In the genomic region with DNA sequence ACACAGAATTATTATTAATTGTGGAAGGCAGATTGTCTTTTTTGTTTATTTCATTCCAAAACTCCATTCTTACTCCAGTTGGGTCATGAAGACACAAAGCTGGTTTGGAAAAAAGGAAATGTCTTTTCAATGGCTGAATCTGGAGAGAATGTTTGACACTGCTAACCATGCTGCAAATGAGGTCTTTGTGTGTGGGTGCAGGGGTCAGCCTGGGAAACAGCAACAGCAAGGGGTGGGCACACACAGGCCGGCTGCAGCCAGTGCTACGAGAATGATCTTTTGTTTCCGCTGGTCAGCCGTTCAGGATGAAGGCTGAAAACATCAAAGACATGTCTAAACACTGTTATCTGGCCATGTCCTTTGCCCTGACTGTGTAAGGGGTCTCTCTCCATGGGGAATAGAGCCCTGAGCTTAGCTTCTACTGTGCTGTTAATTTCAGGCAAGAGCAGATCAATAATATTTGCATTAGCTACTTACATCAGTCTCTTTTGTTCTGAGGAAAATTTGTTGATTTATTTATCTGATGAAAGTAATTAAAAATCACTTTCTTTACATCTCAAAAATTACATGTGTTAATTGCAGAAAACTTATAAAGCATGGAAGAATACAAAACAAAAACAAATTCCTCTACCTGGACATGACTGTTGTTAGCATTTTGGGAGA, we compare ENCODE assay signal across 13 cellular contexts. TPM values are rescaled to one million over a fixed set of nuclear protein-coding genes. Genes with fewer than 3 reads are reported as not detected.
A peak's percentile ranks its signal among the peaks of the same experiment; 100 is the strongest.
DNase-seq lines count a peak whose midpoint lies in the region; ATAC-seq, FAIRE-seq and TF ChIP-seq lines count a peak whose summit lies in the region.
"Had no signal": no experiment of that assay in that cellular context is flagged by ENCODE, and none has a peak within 500 bp of the region (broad histone marks: within the 10 kb centered on the region; RNA-seq: fewer than 3 reads in every experiment).

No MANE protein-coding gene starts in this region.

- peak overlapping the region; percentile 98 for H3K4me2 ChIP-seq in HepG2 (ENCODE audit: low read depth, low read length)

- peaks cover 21% of the 10 kb centered on the region for H3K27me3 Mint-ChIP-seq in stimulated activated naive CD8-positive, alpha-beta T cell treated with anti-CD3 and anti-CD28 coated beads, Interleukin-15, amount 100 ng/mL, for 72 hours

- no TSS peak for BruUV-seq in HepG2 (replicated peaks; lab: Mats Ljungman, UMichigan)

- ATAC-seq in HepG2 (peak; percentile 96), sciatic nerve (peak; percentile 72), GM18870 (IDR thresholded peaks at IDR 0.05; ENCODE audit: unreplicated experiment) (no peak)
- no peak for ATAC-seq in stimulated activated naive CD8-positive, alpha-beta T cell treated with anti-CD3 and anti-CD28 coated beads, Interleukin-15, amount 100 ng/mL, for 72 hours
- ATAC-seq: naive thymus-derived CD8-positive, alpha-beta T cell had no signal

- H3K4me3 Mint-ChIP-seq in stimulated activated naive CD8-positive, alpha-beta T cell treated with anti-CD3 and anti-CD28 coated beads, Interleukin-15, amount 100 ng/mL, for 72 hours, result no peak overlapping the region
- H3K4me3 Mint-ChIP-seq: central memory CD8-positive, alpha-beta T cell; naive thymus-derived CD8-positive, alpha-beta T cell; T-helper 1 cell treated with Interleukin-12 subunit alpha and Interleukin-12 subunit beta and Interleukin-4 antibody, amounts not matched to agents 30 μg/mL and 1 μg/mL, for 36 hours had no signal

- H3K27ac ChIP-seq in HEK293 (ENCODE audit: extremely low read depth, low read depth, low read length), result no peak overlapping the region
- peak overlapping the region; percentile 86 for H3K27ac ChIP-seq in angular gyrus (ENCODE audit: low read depth, low read length)
- peak overlapping the region; percentile 98 for H3K27ac ChIP-seq in HepG2 (ENCODE audit: extremely low read length, insufficient read depth, low read length)

- no peaks in the 10 kb centered on the region for H3K27me3 ChIP-seq in HepG2 (ENCODE audit: control insufficient read depth in 1 of 2, insufficient read depth in 2 of 2, low read length in 2 of 2)
- H3K27me3 ChIP-seq: BE2C had no signal

- H3K9ac ChIP-seq in HepG2 (ENCODE audit: insufficient read depth, low read depth, low read length), result peak overlapping the region; percentile 90

- no peaks in the 10 kb centered on the region for H3K4me1 Mint-ChIP-seq in stimulated activated naive CD8-positive, alpha-beta T cell treated with anti-CD3 and anti-CD28 coated beads, Interleukin-15, amount 100 ng/mL, for 72 hours
- H3K4me1 Mint-ChIP-seq: naive thymus-derived CD8-positive, alpha-beta T cell had no signal

- in situ Hi-C loops in HepG2 (cut with HindIII; ENCODE audit: extremely low pct_ligation_motif_present, low pct_unique_long_range_greater_than_20kb), result loop anchor here (5.0 kb wide), 1 partner anchor 38 kb away; no protein-coding TSS in a partner anchor

- no peaks in the 10 kb centered on the region for H3K9me3 ChIP-seq in HEK293 (ENCODE audit: control insufficient read depth, insufficient read depth, low read depth, low read length)
- peaks cover 8% of the 10 kb centered on the region; the same call in 1 of the 2 replicates for H3K9me3 ChIP-seq in HepG2 (ENCODE audit: low read length)
- H3K9me3 ChIP-seq: BE2C had no signal

- 0% methylated on average over 4 of the region's 4 CpGs for WGBS in HepG2 (ENCODE audit: low lambda C conversion rate)

- intact Hi-C loops in HepG2 (cut with micrococcal nuclease; ENCODE audit: unreplicated experiment), result loop anchor here (1.0 to 2.0 kb wide), 4 partner anchors 8 to 85 kb away; no protein-coding TSS in a partner anchor
- intact Hi-C loops in sciatic nerve (cut with DNase I), result no loop called here

- FAIRE-seq in HepG2 (lab: Jason Lieb, UNC), result peak; percentile 99

- no peak overlapping the region for H2AFZ ChIP-seq in HepG2 (ENCODE audit: low read length)

- H3K27ac Mint-ChIP-seq in stimulated activated naive CD8-positive, alpha-beta T cell treated with anti-CD3 and anti-CD28 coated beads, Interleukin-15, amount 100 ng/mL, for 72 hours, result no peak overlapping the region
- H3K27ac Mint-ChIP-seq: naive thymus-derived CD8-positive, alpha-beta T cell; T-helper 1 cell treated with Interleukin-12 subunit alpha and Interleukin-12 subunit beta and Interleukin-4 antibody, amounts not matched to agents 30 μg/mL and 1 μg/mL, for 36 hours had no signal

- peaks cover 85% of the 10 kb centered on the region for H3K79me2 ChIP-seq in HepG2 (ENCODE audit: insufficient read depth, low read length)

- no peaks in the 10 kb centered on the region for H3K4me1 ChIP-seq in HEK293 (ENCODE audit: control insufficient read depth, insufficient read depth, low read length)
- H3K4me1 ChIP-seq in HepG2 (ENCODE audit: insufficient read depth, low read length), result peaks cover 97% of the 10 kb centered on the region

- CTCF ChIA-PET in HEK293 (lab: Yijun Ruan, JAX), result interaction anchor here (0.6 to 1.0 kb wide), 3 partner anchors 32 to 189 kb away, joined by 3 to 8 read pairs (median 3); no protein-coding TSS in a partner anchor
- CTCF ChIA-PET in HepG2 (lab: Yijun Ruan, JAX; ENCODE audit: low intra/inter-chr PET ratio, low total read pairs), result no interaction called here

- H3K9me3 Mint-ChIP-seq in stimulated activated naive CD8-positive, alpha-beta T cell treated with anti-CD3 and anti-CD28 coated beads, Interleukin-15, amount 100 ng/mL, for 72 hours, result no peaks in the 10 kb centered on the region
- H3K9me3 Mint-ChIP-seq: central memory CD8-positive, alpha-beta T cell; T-helper 1 cell treated with Interleukin-12 subunit alpha and Interleukin-12 subunit beta and Interleukin-4 antibody, amounts not matched to agents 30 μg/mL and 1 μg/mL, for 36 hours had no signal

- no peaks in the 10 kb centered on the region for H3K36me3 ChIP-seq in HEK293 (ENCODE audit: control insufficient read depth in 2 of 2, insufficient read depth in 1 of 2, low read length in 2 of 2)
- peaks cover 2 to 3% of the 10 kb centered on the region in 2 experiments; a peak in 4 of 5 replicates for H3K36me3 ChIP-seq in HepG2 (replicated peaks in 1 of 2; ENCODE audit: control insufficient read depth in 1 of 2, insufficient read depth in 2 of 2, low read length in 2 of 2)
- H3K36me3 ChIP-seq: BE2C had no signal

- peak; percentile 47; the same call in 1 of the 2 replicates for TF ChIP-seq RAD21 in HepG2 (CRISPR knock-in tag; IDR thresholded peaks at IDR 0.05)

- DNase-seq in HepG2 (ENCODE audit: low spot score) (peak; percentile 100), sciatic nerve (ENCODE audit: low spot score) (no peak), GM03348 (ENCODE audit: low spot score) (no peak)
- no peak for DNase-seq in activated CD4-positive, alpha-beta T cell treated with anti-CD3 and anti-CD28 coated beads for 1 hour
- no peak for DNase-seq in stimulated activated naive CD8-positive, alpha-beta T cell treated with anti-CD3 and anti-CD28 coated beads, Interleukin-15, amount 100 ng/mL, for 72 hours
- DNase-seq: naive thymus-derived CD8-positive, alpha-beta T cell; NCI-H2081 had no signal

- TF ChIP-seq CTCF in HEK293 (tag by site-specific recombination; IDR thresholded peaks at IDR 0.05) (no peak), HepG2 (CRISPR knock-in tag; IDR thresholded peaks at IDR 0.05) (peak; percentile 21; the same call in 1 of the 2 replicates)

- TF ChIP-seq POLR2A in HepG2 (IDR thresholded peaks at IDR 0.05; ENCODE audit: insufficient read depth in 1 of 2, low read depth in 2 of 2, low read length in 2 of 2), result peak; percentile 77 to 91

- no peak overlapping the region for H3K4me3 ChIP-seq in HEK293 (ENCODE audit: low read depth, low read length)
- peak overlapping the region; percentile 35 to 70 (median 46); a peak in 5 of 6 replicates for H3K4me3 ChIP-seq in HepG2 (replicated peaks in 1 of 3; ENCODE audit: insufficient read depth in 1 of 3, low read depth in 2 of 3, low read length in 3 of 3)

- POLR2A ChIA-PET in HEK293 (lab: Yijun Ruan, JAX) (no interaction called here), HepG2 (lab: Yijun Ruan, JAX) (interaction anchor here (0.6 to 6.5 kb wide), 24 partner anchors 8 to 686 kb away, joined by 3 to 102 read pairs (median 5); a partner anchor contains a TSS)

- peak; percentile 91 to 100; a peak in 3 of 4 replicates for TF ChIP-seq EP300 in HepG2 (IDR thresholded peaks at IDR 0.05; ENCODE audit: low read depth in 2 of 2, low read length in 2 of 2)
- peak; percentile 100 for TF ChIP-seq EP300 in HepG2 (CRISPR knock-in tag; IDR thresholded peaks at IDR 0.05; ENCODE audit: borderline replicate concordance)

- no peaks in the 10 kb centered on the region for H4K20me1 ChIP-seq in HepG2 (ENCODE audit: insufficient read depth, low read length)

RNA-seq across cellular contexts. Expression of a gene that starts 33.3 kb away (rescaled TPM):
- total RNA-seq in HepG2 (2016; rRNA removed; fragmentation: Illumina TruSeq; extraction: Trizol) (36.0 and 40.1 TPM in 2 replicates), sciatic nerve (14.1 TPM)
- 13.0 and 13.9 TPM in 2 replicates for total RNA-seq in HepG2 (2016; cell fraction: cytosol; rRNA removed; fragmentation: Illumina TruSeq; extraction: Trizol; ENCODE audit: low read depth)
- total RNA-seq in HepG2 (2016; cell fraction: insoluble cytoplasmic fraction; rRNA removed; fragmentation: Illumina TruSeq; extraction: Trizol), result 36.8 and 38.9 TPM in 2 replicates
- total RNA-seq in HepG2 (2016; cell fraction: membrane; rRNA removed; fragmentation: Illumina TruSeq; extraction: Trizol), result 37.8 and 40.8 TPM in 2 replicates
- total RNA-seq in HepG2 (2016; cell fraction: nucleus; rRNA removed; fragmentation: Illumina TruSeq; extraction: Trizol), result 35.5 and 39.9 TPM in 2 replicates
- polyA plus RNA-seq in HepG2 (2011; rRNA removed), result 22.6 and 27.3 TPM in 2 replicates
- polyA plus RNA-seq in HepG2 (2011; cell fraction: cytosol; rRNA removed), result 9.9 and 16.5 TPM in 2 replicates
- polyA plus RNA-seq in HepG2 (2011; cell fraction: nucleus; rRNA removed), result 15.6 and 16.3 TPM in 2 replicates
- polyA plus RNA-seq in HepG2 (2012), result 28.6 and 31.7 TPM in 2 replicates
- 10.7 and 15.9 TPM in 2 replicates for polyA plus RNA-seq in HepG2 (2016; cell fraction: cytosol; fragmentation: Illumina TruSeq; extraction: Trizol; ENCODE audit: low read depth)
- 49.4 and 50.1 TPM in 2 replicates for polyA plus RNA-seq in HepG2 (2016; cell fraction: insoluble cytoplasmic fraction; fragmentation: Illumina TruSeq; extraction: Trizol; ENCODE audit: low read depth)
- polyA plus RNA-seq in HepG2 (2016; cell fraction: membrane; fragmentation: Illumina TruSeq; extraction: Trizol; ENCODE audit: low read depth), result 27.3 and 31.7 TPM in 2 replicates
- polyA plus RNA-seq in HepG2 (2016; cell fraction: nucleus; fragmentation: Illumina TruSeq; extraction: Trizol; ENCODE audit: insufficient read depth, low read depth), result 72.4 and 76.7 TPM in 2 replicates
- 8.6 and 12.9 TPM in 2 replicates for polyA minus RNA-seq in HepG2 (2011; rRNA and poly(A)+ RNA removed; ENCODE audit: low replicate concordance)
- 10.9 and 11.8 TPM in 2 replicates for polyA minus RNA-seq in HepG2 (2011; cell fraction: cytosol; rRNA and poly(A)+ RNA removed)
- 32.4 and 33.1 TPM in 2 replicates for polyA minus RNA-seq in HepG2 (2011; cell fraction: nucleus; rRNA and poly(A)+ RNA removed)

RNA-seq across cellular contexts. Expression of a gene that starts 34.6 kb away (rescaled TPM):
- total RNA-seq in HepG2 (2016; rRNA removed; fragmentation: Illumina TruSeq; extraction: Trizol) (61.2 and 64.2 TPM in 2 replicates), sciatic nerve (6.5 TPM)
- total RNA-seq in HepG2 (2016; cell fraction: cytosol; rRNA removed; fragmentation: Illumina TruSeq; extraction: Trizol; ENCODE audit: low read depth), result 22.9 and 28.7 TPM in 2 replicates
- total RNA-seq in HepG2 (2016; cell fraction: insoluble cytoplasmic fraction; rRNA removed; fragmentation: Illumina TruSeq; extraction: Trizol), result 62.9 and 63.8 TPM in 2 replicates
- total RNA-seq in HepG2 (2016; cell fraction: membrane; rRNA removed; fragmentation: Illumina TruSeq; extraction: Trizol), result 43.0 and 57.1 TPM in 2 replicates
- 118 and 132 TPM in 2 replicates for total RNA-seq in HepG2 (2016; cell fraction: nucleus; rRNA removed; fragmentation: Illumina TruSeq; extraction: Trizol)
- polyA plus RNA-seq in HepG2 (2011; rRNA removed), result 26.8 and 31.3 TPM in 2 replicates
- polyA plus RNA-seq in HepG2 (2011; cell fraction: cytosol; rRNA removed), result 20.4 and 21.0 TPM in 2 replicates
- 110 and 130 TPM in 2 replicates for polyA plus RNA-seq in HepG2 (2011; cell fraction: nucleus; rRNA removed)
- polyA plus RNA-seq in HepG2 (2012), result 47.0 and 84.0 TPM in 2 replicates
- 10.7 and 14.3 TPM in 2 replicates for polyA plus RNA-seq in HepG2 (2016; cell fraction: cytosol; fragmentation: Illumina TruSeq; extraction: Trizol; ENCODE audit: low read depth)
- polyA plus RNA-seq in HepG2 (2016; cell fraction: insoluble cytoplasmic fraction; fragmentation: Illumina TruSeq; extraction: Trizol; ENCODE audit: low read depth), result 38.8 and 51.0 TPM in 2 replicates
- polyA plus RNA-seq in HepG2 (2016; cell fraction: membrane; fragmentation: Illumina TruSeq; extraction: Trizol; ENCODE audit: low read depth), result 17.8 and 18.3 TPM in 2 replicates
- polyA plus RNA-seq in HepG2 (2016; cell fraction: nucleus; fragmentation: Illumina TruSeq; extraction: Trizol; ENCODE audit: insufficient read depth, low read depth), result 158 and 174 TPM in 2 replicates
- 1.5 and 97.9 TPM in 2 replicates for polyA minus RNA-seq in HepG2 (2011; rRNA and poly(A)+ RNA removed; ENCODE audit: low replicate concordance)
- 60.3 and 64.2 TPM in 2 replicates for polyA minus RNA-seq in HepG2 (2011; cell fraction: cytosol; rRNA and poly(A)+ RNA removed)
- 142 and 160 TPM in 2 replicates for polyA minus RNA-seq in HepG2 (2011; cell fraction: nucleus; rRNA and poly(A)+ RNA removed)

Comparison
In these comparisons a context has a peak if more than half of its experiments do, and no peak if none do; other contexts are left out.
1. ATAC-seq: peak in HepG2 (single experiment) and sciatic nerve (single experiment); none in stimulated activated naive CD8-positive, alpha-beta T cell treated with anti-CD3 and anti-CD28 coated beads, Interleukin-15, amount 100 ng/mL, for 72 hours (single experiment) and GM18870 (single experiment).